11 cellular contexts compared by ENCODE assay signal in genomic region chr6:34602318-34603111, GRCh38. TPM values are rescaled to one million over a fixed set of nuclear protein-coding genes. Genes with fewer than 3 reads are reported as not detected.
DNase-seq lines count a peak whose midpoint lies in the region; ATAC-seq and TF ChIP-seq lines count a peak whose summit lies in the region.
"Had no signal": no experiment of that assay in that cellular context is flagged by ENCODE, and none has a peak within 500 bp of the region (broad histone marks: within the 10 kb centered on the region; RNA-seq: fewer than 3 reads in every experiment).

No MANE protein-coding gene starts in this region.

- in situ Hi-C loops in gastrocnemius medialis (cut with MboI; ENCODE audit: low sequenced_read_pairs in 4 of 4) = loop anchor here (10.0 to 25.0 kb wide), 6 partner anchors 78 to 415 kb away; partner anchors contain the start of gene PACSIN1 (in 1 of the 4)

- ATAC-seq in gastrocnemius medialis = peak; percentile 72 to 73
- no peak for ATAC-seq in stimulated activated memory B cell treated with anti-CD40 and anti-IgM and Interleukin-4, amounts not matched to agents 10 μg/mL and 1 μg/mL and 100 μg/mL, for 72 hours

- H3K4me3 ChIP-seq in endocrine pancreas (ENCODE audit: control insufficient read depth, insufficient read depth, low read length) (peak overlapping the region; percentile 11), gastrocnemius medialis (no peak overlapping the region)
- H3K4me3 ChIP-seq: adrenal gland had no signal

- TF ChIP-seq CTCF in gastrocnemius medialis (IDR thresholded peaks at IDR 0.05 in 4 of 5, conservative IDR thresholded peaks at IDR 0.05 in 1 of 5) = no peak

- H3K36me3 ChIP-seq in endocrine pancreas (ENCODE audit: control insufficient read depth, insufficient read depth, low read length) = no peaks in the 10 kb centered on the region
- peaks cover 0 to 5% of the 10 kb centered on the region in 2 donors for H3K36me3 ChIP-seq in gastrocnemius medialis

- H3K27me3 ChIP-seq in endocrine pancreas (ENCODE audit: control insufficient read depth, insufficient read depth, low read length) = no peaks in the 10 kb centered on the region
- H3K27me3 ChIP-seq in gastrocnemius medialis = no peaks in the 10 kb centered on the region
- H3K27me3 ChIP-seq: adrenal gland had no signal

- H3K27me3 Mint-ChIP-seq in stimulated activated memory B cell treated with anti-CD40 and anti-IgM and Interleukin-4, amounts not matched to agents 10 μg/mL and 1 μg/mL and 100 μg/mL, for 72 hours = no peaks in the 10 kb centered on the region

- DNase-seq in HT1080 (ENCODE audit: low read depth) (peak; percentile 21), NCI-H510A treated with DMSO at 0.1 percent for 48 hours (lab: John Stamatoyannopoulos, UW) (peak; percentile 84), gastrocnemius medialis (peak; percentile 63 to 76), DMS79 treated with DMSO at 0.1 percent for 48 hours (lab: John Stamatoyannopoulos, UW) (no peak), HPDE6-E6E7 (ENCODE audit: extremely low spot score) (no peak)
- DNase-seq in activated CD4-positive, CD25-positive, alpha-beta regulatory T cell treated with anti-CD3 and anti-CD28 coated beads, Interleukin-2, amount 50 U/mL, for 72 hours = no peak
- DNase-seq: adrenal gland; mammary epithelial cell; stimulated activated naive CD4-positive, alpha-beta T cell treated with Interleukin-2 at 50 U/mL for 16 hours had no signal

- intact Hi-C loops in gastrocnemius medialis (cut with DNase I; ENCODE audit: low total_unique reads) = loop anchor here (5.0 to 10.0 kb wide), 2 partner anchors 152 to 355 kb away; partner anchors contain the start of genes SMIM29 and SNRPC

- peaks cover 29% of the 10 kb centered on the region for H3K4me1 Mint-ChIP-seq in stimulated activated memory B cell treated with anti-CD40 and anti-IgM and Interleukin-4, amounts not matched to agents 10 μg/mL and 1 μg/mL and 100 μg/mL, for 72 hours

- H3K9ac ChIP-seq in endocrine pancreas (ENCODE audit: control insufficient read depth, insufficient read depth, low read length) = peak overlapping the region; percentile 33

- H3K36me3 Mint-ChIP-seq in stimulated activated memory B cell treated with anti-CD40 and anti-IgM and Interleukin-4, amounts not matched to agents 10 μg/mL and 1 μg/mL and 100 μg/mL, for 72 hours = peaks cover 38% of the 10 kb centered on the region

- H3K4me3 Mint-ChIP-seq in stimulated activated memory B cell treated with anti-CD40 and anti-IgM and Interleukin-4, amounts not matched to agents 10 μg/mL and 1 μg/mL and 100 μg/mL, for 72 hours = no peak overlapping the region

- no peak overlapping the region for H3K27ac Mint-ChIP-seq in stimulated activated memory B cell treated with anti-CD40 and anti-IgM and Interleukin-4, amounts not matched to agents 10 μg/mL and 1 μg/mL and 100 μg/mL, for 72 hours

- TF ChIP-seq POLR2A in gastrocnemius medialis (IDR thresholded peaks at IDR 0.05) = no peak

- H3K27ac ChIP-seq in gastrocnemius medialis = peak overlapping the region; percentile 65 to 92 (median 80)
- H3K27ac ChIP-seq: adrenal gland had no signal

- H3K9me3 ChIP-seq in endocrine pancreas (ENCODE audit: control insufficient read depth, low read length) (no peaks in the 10 kb centered on the region), gastrocnemius medialis (no peaks in the 10 kb centered on the region)
- H3K9me3 ChIP-seq: adrenal gland had no signal

- H3K9me3 Mint-ChIP-seq in stimulated activated memory B cell treated with anti-CD40 and anti-IgM and Interleukin-4, amounts not matched to agents 10 μg/mL and 1 μg/mL and 100 μg/mL, for 72 hours = no peaks in the 10 kb centered on the region

- peaks cover 30% of the 10 kb centered on the region for H3K4me1 ChIP-seq in endocrine pancreas (ENCODE audit: control insufficient read depth, insufficient read depth, low read length)
- peaks cover 68 to 71% of the 10 kb centered on the region in 2 donors for H3K4me1 ChIP-seq in gastrocnemius medialis

RNA-seq across cellular contexts. Expression of gene SPDEF, which starts 46.4 kb away (rescaled TPM):
- 0.07 and 0.16 TPM in 2 replicates for total RNA-seq in HT1080 (2014; rRNA removed; shearing (Covaris generic))
- polyA plus RNA-seq in HT1080 (2015; cell fraction: cytosol; rRNA removed) = 0.10 TPM in 2 replicates
- polyA plus RNA-seq in HT1080 (2015; cell fraction: nucleus; rRNA removed) = 0.19 and 0.20 TPM in 2 replicates
- under 1 TPM in 2 of 4 donors, not detected in 2; 0.16 to 0.20 TPM for total RNA-seq in gastrocnemius medialis
- polyA plus RNA-seq: mammary epithelial cell had no signal

Comparison
In these comparisons a context has a peak if more than half of its experiments do, and no peak if none do; other contexts are left out.
1. DNase-seq: peak in HT1080 (single experiment), NCI-H510A treated with DMSO at 0.1 percent for 48 hours (single experiment) and gastrocnemius medialis (2 of 2); none in activated CD4-positive, CD25-positive, alpha-beta regulatory T cell treated with anti-CD3 and anti-CD28 coated beads, Interleukin-2, amount 50 U/mL, for 72 hours (single experiment), DMS79 treated with DMSO at 0.1 percent for 48 hours (single experiment) and HPDE6-E6E7 (single experiment).